Comparison of ENCODE assay signal across 9 cellular contexts in genomic region chr4:16083217-16084191, GRCh38. TPM values are rescaled to one million over a fixed set of nuclear protein-coding genes. Genes with fewer than 3 reads are reported as not detected.
DNase-seq lines count a peak whose midpoint lies in the region; ATAC-seq, FAIRE-seq and TF ChIP-seq lines count a peak whose summit lies in the region.
"Had no signal": no experiment of that assay in that cellular context is flagged by ENCODE, and none has a peak within 500 bp of the region (broad histone marks: within the 10 kb centered on the region; RNA-seq: fewer than 3 reads in every experiment).

Gene PROM1, minus strand, starts transcription at chr4:16084023. Its CDS starts 8,117 bp downstream, at chr4:16075906.

- H3K27me3 Mint-ChIP-seq in naive thymus-derived CD4-positive, alpha-beta T cell = peaks cover 63 to 87% (median 73%) of the 10 kb centered on the region in 5 donors

- H3K4me3 ChIP-seq in endothelial cell of umbilical vein (replicated peaks in 1 of 3; ENCODE audit: insufficient read depth in 1 of 3, low read depth in 1 of 3, low read length in 3 of 3) (peak within 1 kb of the TSS; percentile 5 to 36 (median 34)), vagina (peak within 1 kb of the TSS; percentile 31 to 44), Karpas-422 (ENCODE audit: low read length) (no peak within 1 kb of the TSS)
- H3K4me3 ChIP-seq in naive thymus-derived CD4-positive, alpha-beta T cell (ENCODE audit: low read length) = peak within 1 kb of the TSS; percentile 27

- CTCF ChIA-PET in endothelial cell of umbilical vein (lab: Charles Lee) = interaction anchor here (1.3 kb wide), 1 partner anchor 122 kb away, joined by 3 read pairs; no protein-coding TSS in a partner anchor
- CTCF ChIA-PET in naive thymus-derived CD4-positive, alpha-beta T cell (lab: Charles Lee) = no interaction called here

- H3K4me1 ChIP-seq in endothelial cell of umbilical vein (ENCODE audit: control insufficient read depth, extremely low read depth, insufficient read depth, low read length) (peaks cover 6% of the 10 kb centered on the region), vagina (peaks cover 22% of the 10 kb centered on the region), Karpas-422 (ENCODE audit: low read length) (no peaks in the 10 kb centered on the region)
- peaks cover 3 to 12% of the 10 kb centered on the region in 2 donors for H3K4me1 ChIP-seq in naive thymus-derived CD4-positive, alpha-beta T cell (ENCODE audit: control insufficient read depth in 2 of 2, insufficient read depth in 2 of 2, low read length in 2 of 2)

- no peaks in the 10 kb centered on the region for H3K36me3 ChIP-seq in endothelial cell of umbilical vein (ENCODE audit: control insufficient read depth in 2 of 2, extremely low read depth in 1 of 2, insufficient read depth in 2 of 2, low read length in 2 of 2)
- H3K36me3 ChIP-seq in naive thymus-derived CD4-positive, alpha-beta T cell (ENCODE audit: control insufficient read depth in 2 of 3, insufficient read depth in 3 of 3, low read length in 3 of 3) = no peaks in the 10 kb centered on the region
- H3K36me3 ChIP-seq in vagina = no peaks in the 10 kb centered on the region
- H3K36me3 ChIP-seq in Karpas-422 (ENCODE audit: insufficient read depth, low read length) = no peaks in the 10 kb centered on the region
- H3K36me3 ChIP-seq: adrenal gland had no signal

- BruUV-seq in endothelial cell of umbilical vein (replicated peaks; lab: Mats Ljungman, UMichigan) = no TSS peak

- no peaks in the 10 kb centered on the region for H3K9me1 ChIP-seq in endothelial cell of umbilical vein (replicated peaks; ENCODE audit: control insufficient read depth, extremely low read depth, insufficient read depth, low read length)

- no peak for FAIRE-seq in endothelial cell of umbilical vein (lab: Jason Lieb, UNC)

- H3K27me3 ChIP-seq in endothelial cell of umbilical vein (ENCODE audit: control insufficient read depth in 2 of 2, insufficient read depth in 2 of 2, low read length in 2 of 2) (peaks cover 49 to 58% of the 10 kb centered on the region in 2 experiments), vagina (peaks cover 21% of the 10 kb centered on the region), Karpas-422 (ENCODE audit: low read length) (no peaks in the 10 kb centered on the region)
- H3K27me3 ChIP-seq in naive thymus-derived CD4-positive, alpha-beta T cell (ENCODE audit: control insufficient read depth in 2 of 2, insufficient read depth in 2 of 2, low read length in 2 of 2) = peaks cover 0 to 6% of the 10 kb centered on the region in 2 donors

- H3K9me2 ChIP-seq in Karpas-422 (replicated peaks; ENCODE audit: insufficient read depth, low read length) = no peaks in the 10 kb centered on the region

- TF ChIP-seq POLR2A in endothelial cell of umbilical vein (IDR thresholded peaks at IDR 0.05; ENCODE audit: low read depth, low read length) (no peak), vagina (IDR thresholded peaks at IDR 0.05) (no peak)

- no peaks in the 10 kb centered on the region for H3K79me2 ChIP-seq in endothelial cell of umbilical vein (ENCODE audit: control insufficient read depth, insufficient read depth, low read length)
- H3K79me2 ChIP-seq in Karpas-422 (ENCODE audit: low read length) = no peaks in the 10 kb centered on the region

- dilution Hi-C loops in endothelial cell of umbilical vein (cut with MboI; ENCODE audit: extremely low pct_ligation_motif_present, low sequenced_read_pairs) = no loop called here

- peaks cover 0 to 5% (median 0%) of the 10 kb centered on the region in 11 donors for H3K9me3 Mint-ChIP-seq in naive thymus-derived CD4-positive, alpha-beta T cell

- peak within 1 kb of the TSS; percentile 61 for H2AFZ ChIP-seq in endothelial cell of umbilical vein (ENCODE audit: low read depth, low read length)
- no peak within 1 kb of the TSS for H2AFZ ChIP-seq in Karpas-422 (ENCODE audit: low read length)

- peaks cover 12 to 28% (median 19%) of the 10 kb centered on the region in 7 donors for H3K4me1 Mint-ChIP-seq in naive thymus-derived CD4-positive, alpha-beta T cell

- H3K9me3 ChIP-seq in endothelial cell of umbilical vein (replicated peaks; ENCODE audit: control insufficient read depth, insufficient read depth, low read length) = no peaks in the 10 kb centered on the region
- H3K9me3 ChIP-seq in naive thymus-derived CD4-positive, alpha-beta T cell (ENCODE audit: control insufficient read depth in 2 of 3, low read length in 3 of 3) = no peaks in the 10 kb centered on the region
- no peaks in the 10 kb centered on the region for H3K9me3 ChIP-seq in vagina
- no peaks in the 10 kb centered on the region for H3K9me3 ChIP-seq in Karpas-422 (ENCODE audit: low read length)
- H3K9me3 ChIP-seq: adrenal gland had no signal

- POLR2A ChIA-PET in endothelial cell of umbilical vein (lab: Charles Lee) = no interaction called here
- POLR2A ChIA-PET in naive thymus-derived CD4-positive, alpha-beta T cell (lab: Charles Lee) = no interaction called here

- peak; percentile 84 for DNase-seq in DMS53 treated with DMSO at 0.1 percent for 48 hours (lab: John Stamatoyannopoulos, UW; ENCODE audit: unreplicated experiment)
- peak; percentile 53 for DNase-seq in NCI-H510A treated with DMSO at 0.1 percent for 48 hours (lab: John Stamatoyannopoulos, UW)
- no peak for DNase-seq in endothelial cell of umbilical vein (ENCODE audit: low read depth, low spot score)
- peak in 1 of 9 donors; percentile 1 for DNase-seq in naive thymus-derived CD4-positive, alpha-beta T cell
- DNase-seq in vagina (ENCODE audit: extremely low spot score in 2 of 2) = no peak
- no peak for DNase-seq in NOMO-1 treated with DMSO at 0.1 percent for 48 hours (lab: John Stamatoyannopoulos, UW; ENCODE audit: unreplicated experiment)
- DNase-seq in Karpas-422 = no peak

- ATAC-seq in naive thymus-derived CD4-positive, alpha-beta T cell = peak; percentile 30
- no peak for ATAC-seq in HG02852 (IDR thresholded peaks at IDR 0.05; ENCODE audit: unreplicated experiment)

- H3K27ac Mint-ChIP-seq in naive thymus-derived CD4-positive, alpha-beta T cell = no peak within 1 kb of the TSS

- H3K4me2 ChIP-seq in endothelial cell of umbilical vein (ENCODE audit: insufficient read depth, low read length) (peak within 1 kb of the TSS; percentile 42), Karpas-422 (ENCODE audit: low read depth, low read length, poor library complexity, severe bottlenecking) (no peak within 1 kb of the TSS)

- H3K9ac ChIP-seq in endothelial cell of umbilical vein (replicated peaks; ENCODE audit: extremely low read depth, insufficient read depth, low read length) = no peak within 1 kb of the TSS
- H3K9ac ChIP-seq in Karpas-422 (ENCODE audit: low read length) = no peak within 1 kb of the TSS

- H3K36me3 Mint-ChIP-seq in naive thymus-derived CD4-positive, alpha-beta T cell = peaks cover 0 to 3% (median 0%) of the 10 kb centered on the region in 5 donors

- no peak for TF ChIP-seq CTCF in endothelial cell of umbilical vein (IDR thresholded peaks at IDR 0.05; ENCODE audit: extremely low read depth in 1 of 2, insufficient read depth in 1 of 2, low read depth in 1 of 2, low read length in 2 of 2)
- TF ChIP-seq CTCF in vagina (IDR thresholded peaks at IDR 0.05) = no peak

- no peaks in the 10 kb centered on the region for H4K20me1 ChIP-seq in endothelial cell of umbilical vein (replicated peaks; ENCODE audit: control insufficient read depth, extremely low read depth, insufficient read depth, low read length)
- H4K20me1 ChIP-seq in Karpas-422 (ENCODE audit: insufficient read depth, low read depth, low read length) = no peaks in the 10 kb centered on the region

- H3K4me3 Mint-ChIP-seq in naive thymus-derived CD4-positive, alpha-beta T cell = peak within 1 kb of the TSS; percentile 53 to 89 (median 75)

- intact Hi-C loops in endothelial cell of umbilical vein (cut with micrococcal nuclease) = loop anchor here (2.0 kb wide), 1 partner anchor 115 kb away; no protein-coding TSS in a partner anchor
- intact Hi-C loops in naive thymus-derived CD4-positive, alpha-beta T cell (cut with micrococcal nuclease) = no loop called here
- intact Hi-C loops in vagina (cut with DNase I) = no loop called here

- no peak within 1 kb of the TSS for H3K27ac ChIP-seq in endothelial cell of umbilical vein (ENCODE audit: insufficient read depth, low read depth, low read length)
- no peak within 1 kb of the TSS for H3K27ac ChIP-seq in naive thymus-derived CD4-positive, alpha-beta T cell (ENCODE audit: low read depth, low read length)
- no peak within 1 kb of the TSS for H3K27ac ChIP-seq in vagina
- H3K27ac ChIP-seq in Karpas-422 (ENCODE audit: low read length) = no peak within 1 kb of the TSS
- H3K27ac ChIP-seq: adrenal gland had no signal

TF ChIP-seq in endothelial cell of umbilical vein, 7 proteins besides CTCF, POLR2A, EP300 and RAD21:
- TF ChIP-seq EZH2 (IDR thresholded peaks at IDR 0.05; ENCODE audit: borderline replicate concordance, low read depth, low read length, severe bottlenecking) (peak; percentile 42), MYC (IDR thresholded peaks at IDR 0.05; ENCODE audit: low read depth, low read length) (no peak)

RNA-seq across cellular contexts. Expression of gene PROM1, which starts in this region (rescaled TPM):
- total RNA-seq in endothelial cell of umbilical vein (1.7 TPM in 1 of 2 replicates, not detected in the other), vagina (not detected)
- polyA plus RNA-seq in endothelial cell of umbilical vein = 0.33 and 0.36 TPM in 2 replicates
- polyA plus RNA-seq in endothelial cell of umbilical vein (2011; cell fraction: cytosol; rRNA removed) = 0.18 and 0.50 TPM in 2 replicates
- polyA plus RNA-seq in endothelial cell of umbilical vein (2011; cell fraction: nucleus; rRNA removed) = 0.67 and 0.77 TPM in 2 replicates
- not detected in 2 replicates for polyA plus RNA-seq in endothelial cell of umbilical vein (2012)
- 1.3 and 1.6 TPM in 2 replicates for polyA minus RNA-seq in endothelial cell of umbilical vein
- not detected for polyA minus RNA-seq in endothelial cell of umbilical vein (2011; cell fraction: cytosol; rRNA and poly(A)+ RNA removed)
- 0.72 and 0.96 TPM in 2 replicates for polyA minus RNA-seq in endothelial cell of umbilical vein (2011; cell fraction: nucleus; rRNA and poly(A)+ RNA removed)
- total RNA-seq in naive thymus-derived CD4-positive, alpha-beta T cell = 1 to 10 TPM in 1 of 5 experiments, under 1 TPM in 1, not detected in 3; 0.13 to 2.6 TPM
- not detected for polyA plus RNA-seq in naive thymus-derived CD4-positive, alpha-beta T cell
- 0.14 and 0.26 TPM in 2 replicates for total RNA-seq in Karpas-422 (2014; rRNA removed; shearing (Covaris generic); ENCODE audit: low replicate concordance)

Comparison
In these comparisons a context has a peak if more than half of its experiments do, and no peak if none do; other contexts are left out.
1. DNase-seq: peak in DMS53 treated with DMSO at 0.1 percent for 48 hours (single experiment) and NCI-H510A treated with DMSO at 0.1 percent for 48 hours (single experiment); none in endothelial cell of umbilical vein (single experiment), vagina (0 of 2), NOMO-1 treated with DMSO at 0.1 percent for 48 hours (single experiment) and Karpas-422 (single experiment).